35 cellular contexts compared by ENCODE assay signal in genomic region chr2:171566753-171567152, GRCh38.
"Had no signal": no experiment of that assay in that cellular context is flagged by ENCODE, and none has a peak within 500 bp of the region (broad histone marks: within the 10 kb centered on the region; RNA-seq: fewer than 3 reads in every experiment).

No MANE protein-coding gene starts in this region.

- H3K36me3 ChIP-seq: MG63 had no signal

- DNase-seq: Karpas-422, Kasumi-1, MG63, MM.1S, MV-4-11, NCI-H1048, NCI-H1092, NCI-H1092 treated with DMSO at 0.1 percent for 48 hours, NCI-H1105, NCI-H1105 treated with DMSO at 0.1 percent for 48 hours, NCI-H1417, NCI-H1417 treated with DMSO at 0.1 percent for 48 hours, NCI-H1436, NCI-H1436 treated with DMSO at 0.1 percent for 48 hours, NCI-H146, NCI-H1694, NCI-H1694 treated with DMSO at 0.1 percent for 48 hours, NCI-H187, NCI-H187 treated with DMSO at 0.1 percent for 48 hours, NCI-H1930, NCI-H2029, NCI-H2029 treated with DMSO at 0.1 percent for 48 hours, NCI-H2081, NCI-H2081 treated with DMSO at 0.1 percent for 48 hours, NCI-H2107, NCI-H2171, NCI-H2171 treated with DMSO at 0.1 percent for 48 hours, NCI-H2227 treated with DMSO at 0.1 percent for 48 hours, NCI-H226, NCI-H345, NCI-H446, NCI-H446 treated with DMSO at 0.1 percent for 48 hours, NCI-H510A, NCI-H510A treated with DMSO at 0.1 percent for 48 hours, NCI-H524 had no signal

- H3K9me3 ChIP-seq: MG63 had no signal

- H3K27me3 ChIP-seq: MG63 had no signal

- H3K4me3 ChIP-seq: MG63 had no signal
